ENCODE assay signal across 1 cellular context in the genomic region with DNA sequence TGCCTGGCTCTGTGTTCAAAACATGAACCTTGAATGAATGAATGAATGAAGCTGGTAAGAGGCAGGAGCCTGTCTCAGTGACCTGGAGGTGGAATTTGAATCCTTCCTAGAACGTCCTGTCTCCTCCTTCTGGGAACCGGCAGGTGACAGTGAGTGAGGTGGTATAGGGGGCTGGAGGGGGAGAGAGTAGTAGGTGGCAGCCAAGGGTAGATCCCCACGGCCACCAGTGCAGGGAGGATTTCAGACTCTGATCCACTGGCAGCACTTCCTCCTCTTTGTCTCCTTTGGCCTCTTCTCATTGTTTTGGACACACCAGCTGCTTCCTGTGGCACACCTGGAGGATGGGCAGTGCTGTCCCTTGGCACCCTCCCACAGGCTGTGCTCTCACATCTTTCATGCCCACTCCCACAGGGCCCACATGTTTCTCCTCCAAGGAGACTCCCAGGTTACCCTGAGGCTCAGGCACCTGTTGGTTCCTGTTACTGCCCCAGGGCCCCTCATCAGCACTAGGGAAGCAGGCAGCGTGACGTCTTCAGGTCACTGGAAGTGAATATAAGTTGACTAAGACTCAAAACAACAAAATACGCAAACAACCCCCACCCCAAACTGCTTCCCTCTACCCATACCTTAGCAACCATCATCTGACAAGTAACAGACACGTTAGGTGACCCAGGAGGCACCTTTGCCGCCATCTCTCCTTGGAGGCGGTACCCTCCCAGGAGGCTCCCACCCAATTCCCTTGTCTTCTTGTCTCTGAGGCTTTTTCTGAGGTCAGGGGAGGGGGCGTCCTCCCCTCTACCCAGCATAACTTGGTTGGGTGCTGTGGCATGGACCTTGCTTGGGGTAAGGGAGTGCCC.
TF ChIP-seq lines count a peak whose summit lies in the region.

No MANE protein-coding gene starts in this region.

TF ChIP-seq in HCT116, 20 proteins besides CTCF, POLR2A, EP300 and RAD21:
- TF ChIP-seq SP1 (IDR thresholded peaks at IDR 0.05; ENCODE audit: low read depth), result no peak
- no peak for TF ChIP-seq ZBTB33 (IDR thresholded peaks at IDR 0.05; ENCODE audit: extremely low read depth, insufficient replicate concordance, low read length)
- no peak for TF ChIP-seq SIN3A (IDR thresholded peaks at IDR 0.05; ENCODE audit: low read depth)
- no peak for TF ChIP-seq EZH2phosphoT487 (IDR thresholded peaks at IDR 0.05; ENCODE audit: borderline replicate concordance)
- no peak for TF ChIP-seq ELF1 (IDR thresholded peaks at IDR 0.05; ENCODE audit: borderline replicate concordance, low read depth)
- no peak for TF ChIP-seq EZH2 (IDR thresholded peaks at IDR 0.05)
- no peak for TF ChIP-seq EGR1 (IDR thresholded peaks at IDR 0.05; ENCODE audit: low read depth)
- TF ChIP-seq, protein P1, sequence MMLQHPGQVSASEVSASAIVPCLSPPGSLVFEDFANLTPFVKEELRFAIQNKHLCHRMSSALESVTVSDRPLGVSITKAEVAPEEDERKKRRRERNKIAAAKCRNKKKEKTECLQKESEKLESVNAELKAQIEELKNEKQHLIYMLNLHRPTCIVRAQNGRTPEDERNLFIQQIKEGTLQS (IDR thresholded peaks at IDR 0.05), result no peak
- no peak for TF ChIP-seq ZFX (IDR thresholded peaks at IDR 0.05)
- TF ChIP-seq POLR2AphosphoS5 (IDR thresholded peaks at IDR 0.05; ENCODE audit: low read depth, low read length), result no peak
- no peak for TF ChIP-seq CBX3 (IDR thresholded peaks at IDR 0.05; ENCODE audit: low read depth)
- no peak for TF ChIP-seq YY1 (IDR thresholded peaks at IDR 0.05; ENCODE audit: extremely low read depth, insufficient replicate concordance, low read depth, low read length)
- no peak for TF ChIP-seq TCF7L2 (IDR thresholded peaks at IDR 0.05; ENCODE audit: borderline replicate concordance, extremely low read depth, insufficient read depth, insufficient read length)
- TF ChIP-seq JUND (IDR thresholded peaks at IDR 0.05), result no peak
- no peak for TF ChIP-seq REST (IDR thresholded peaks at IDR 0.05; ENCODE audit: low read depth)
